6 cellular contexts compared by ENCODE assay signal in genomic region chr6:13919861-13920260, GRCh38. TPM values are rescaled to one million over a fixed set of nuclear protein-coding genes. Genes with fewer than 3 reads are reported as not detected.
"Had no signal": no experiment of that assay in that cellular context is flagged by ENCODE, and none has a peak within 500 bp of the region (broad histone marks: within the 10 kb centered on the region; RNA-seq: fewer than 3 reads in every experiment).

No MANE protein-coding gene starts in this region.

- H3K4me3 Mint-ChIP-seq: GM23338, H9 had no signal

- DNase-seq: H9, HCEC 1CT, IMR-90, KBM-7 had no signal

- H3K9me3 Mint-ChIP-seq: GM23338, H9 had no signal

- H3K4me3 ChIP-seq: GM23338 had no signal

- H3K27ac Mint-ChIP-seq: GM23338, H9 had no signal

- ATAC-seq: GM23338 had no signal

RNA-seq across cellular contexts. Expression of gene RNF182, which starts 4.9 kb away (rescaled TPM):
- total RNA-seq: HT-29 had no signal
